Comparison of ENCODE assay signal across 8 cellular contexts in genomic region chr17:5419959-5420653, GRCh38.
DNase-seq lines count a peak whose midpoint lies in the region; ATAC-seq and TF ChIP-seq lines count a peak whose summit lies in the region.

A gene with protein sequence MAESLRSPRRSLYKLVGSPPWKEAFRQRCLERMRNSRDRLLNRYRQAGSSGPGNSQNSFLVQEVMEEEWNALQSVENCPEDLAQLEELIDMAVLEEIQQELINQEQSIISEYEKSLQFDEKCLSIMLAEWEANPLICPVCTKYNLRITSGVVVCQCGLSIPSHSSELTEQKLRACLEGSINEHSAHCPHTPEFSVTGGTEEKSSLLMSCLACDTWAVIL (plus strand): TSS chr17:5420182. CDS start chr17:5420211, 29 bp downstream.

- H3K9ac ChIP-seq in NT2/D1 (ENCODE audit: insufficient read length, low read depth) (peak within 1 kb of the TSS; percentile 93), mucosa of rectum (ENCODE audit: low read depth in 1 of 2, low read length in 2 of 2) (peak within 1 kb of the TSS; percentile 95 to 98)

- peak; percentile 39 for ATAC-seq in GM19467 (IDR thresholded peaks at IDR 0.05; ENCODE audit: unreplicated experiment)

- DNase-seq in CMK (ENCODE audit: low read depth) (peak; percentile 45), HPDE6-E6E7 (ENCODE audit: extremely low spot score) (peak; percentile 75), NT2/D1 (ENCODE audit: low read depth, low spot score) (peak; percentile 60), epithelial cell of esophagus (ENCODE audit: low read depth) (peak; percentile 9)
- DNase-seq in activated CD8-positive, alpha-beta memory T cell treated with anti-CD3 and anti-CD28 coated beads, Interleukin-2, amount 50 U/mL, for 24 hours (ENCODE audit: extremely low read depth) = peak; percentile 72
- DNase-seq in stimulated activated CD8-positive, alpha-beta memory T cell treated with anti-CD3 and anti-CD28 coated beads, Interleukin-7, amount 100 ng/mL, for 1 hour (ENCODE audit: low read depth in 2 of 2) = peak; percentile 66 to 75

- peak within 1 kb of the TSS; percentile 96 to 97 for H3K27ac ChIP-seq in mucosa of rectum (ENCODE audit: low read depth in 2 of 2, low read length in 2 of 2)

- H3K4me1 ChIP-seq in NT2/D1 (ENCODE audit: insufficient read depth, insufficient read length) = no peaks in the 10 kb centered on the region
- peaks cover 21 to 26% of the 10 kb centered on the region in 2 donors for H3K4me1 ChIP-seq in mucosa of rectum (ENCODE audit: control insufficient read depth in 2 of 2, insufficient read depth in 2 of 2, low read length in 2 of 2)

- H3K36me3 ChIP-seq in NT2/D1 (ENCODE audit: insufficient read depth, insufficient read length, low read length) (peaks cover 63% of the 10 kb centered on the region), mucosa of rectum (ENCODE audit: control insufficient read depth in 2 of 2, insufficient read depth in 2 of 2, low read length in 2 of 2) (peaks cover 34 to 41% of the 10 kb centered on the region in 2 donors)

- no peak for TF ChIP-seq CTCF in epithelial cell of esophagus (IDR thresholded peaks at IDR 0.05; ENCODE audit: insufficient read depth, low read depth, low read length, missing control alignments)

- H3K4me3 ChIP-seq in NT2/D1 (ENCODE audit: insufficient read length, low read depth) (peak within 1 kb of the TSS; percentile 96), epithelial cell of esophagus (ENCODE audit: low read length) (peak within 1 kb of the TSS; percentile 91), mucosa of rectum (ENCODE audit: low read length in 2 of 2) (peak within 1 kb of the TSS; percentile 92 to 93)

- H3K27me3 ChIP-seq in NT2/D1 (ENCODE audit: insufficient read depth, insufficient read length) (no peaks in the 10 kb centered on the region), mucosa of rectum (ENCODE audit: control insufficient read depth in 2 of 2, insufficient read depth in 2 of 2, low read length in 2 of 2) (no peaks in the 10 kb centered on the region)

- no peaks in the 10 kb centered on the region for H3K9me3 ChIP-seq in NT2/D1 (ENCODE audit: insufficient read depth, low read length)
- no peaks in the 10 kb centered on the region for H3K9me3 ChIP-seq in mucosa of rectum (ENCODE audit: control insufficient read depth in 2 of 2, low read length in 2 of 2)

Comparison
In these comparisons a context has a peak if more than half of its experiments do, and no peak if none do; other contexts are left out.
1. Peak in every context shown above with its lines: DNase-seq, ATAC-seq, H3K4me3 ChIP-seq and H3K27ac ChIP-seq.
2. DNase-seq: peak in every context shown above with its lines; median percentile 75 in HPDE6-E6E7; 72 in activated CD8-positive, alpha-beta memory T cell treated with anti-CD3 and anti-CD28 coated beads, Interleukin-2, amount 50 U/mL, for 24 hours; 70 in stimulated activated CD8-positive, alpha-beta memory T cell treated with anti-CD3 and anti-CD28 coated beads, Interleukin-7, amount 100 ng/mL, for 1 hour; 60 in NT2/D1; 45 in CMK; 9 in epithelial cell of esophagus.